In the genomic region with DNA sequence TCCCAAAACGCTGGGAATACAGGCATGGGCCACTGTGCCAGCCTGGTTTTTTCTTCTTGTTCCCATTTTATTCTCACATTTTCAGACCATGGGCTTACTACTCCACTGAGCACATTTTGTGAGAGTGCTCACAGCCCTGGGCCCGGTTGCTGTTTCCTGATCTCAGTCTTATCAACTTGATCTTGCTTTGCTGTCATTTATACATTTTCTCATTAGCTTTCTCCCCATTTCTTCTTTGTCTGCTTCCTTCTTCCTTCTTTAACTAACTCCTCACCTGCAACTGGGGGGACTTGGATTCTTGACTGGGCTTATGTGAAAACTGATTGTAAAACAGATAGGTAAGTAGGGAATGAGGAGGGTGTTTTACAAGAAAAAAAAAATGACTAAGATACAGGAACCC, we compare ENCODE assay signal across 13 cellular contexts.
DNase-seq lines count a peak whose midpoint lies in the region; ATAC-seq and TF ChIP-seq lines count a peak whose summit lies in the region.
"Had no signal": no experiment of that assay in that cellular context is flagged by ENCODE, and none has a peak within 500 bp of the region (broad histone marks: within the 10 kb centered on the region; RNA-seq: fewer than 3 reads in every experiment).

No MANE protein-coding gene starts in this region.

- ATAC-seq in GM21360 (IDR thresholded peaks at IDR 0.05; ENCODE audit: unreplicated experiment) (no peak), GM19035 (IDR thresholded peaks at IDR 0.05; ENCODE audit: unreplicated experiment) (no peak)
- ATAC-seq: WTC11 had no signal

- CTCF ChIA-PET in activated naive CD4-positive, alpha-beta T cell treated with anti-CD3 and anti-CD28 coated beads, Interleukin-2, amount 10 ng/mL, durations not matched to agents 7 days and 5 days (lab: Charles Lee) = interaction anchor here (0.7 to 9.6 kb wide), 3 partner anchors 10 to 18 kb away, joined by 3 to 103 read pairs (median 3); no protein-coding TSS in a partner anchor
- CTCF ChIA-PET in activated CD4-positive, alpha-beta memory T cell treated with anti-CD3 and anti-CD28 coated beads for 36 hours (lab: Charles Lee) = interaction anchor here (1.8 to 7.6 kb wide), 2 partner anchors 8 to 19 kb away, joined by 4 to 64 read pairs; no protein-coding TSS in a partner anchor

- peaks cover 42% of the 10 kb centered on the region for H3K4me1 Mint-ChIP-seq in activated naive CD4-positive, alpha-beta T cell treated with anti-CD3 and anti-CD28 coated beads, Interleukin-2, amount 10 ng/mL, durations not matched to agents 7 days and 5 days
- H3K4me1 Mint-ChIP-seq in activated CD4-positive, alpha-beta memory T cell treated with anti-CD3 and anti-CD28 coated beads for 36 hours (ENCODE audit: low read depth) = peaks cover 43% of the 10 kb centered on the region

- H3K27me3 Mint-ChIP-seq in activated naive CD4-positive, alpha-beta T cell treated with anti-CD3 and anti-CD28 coated beads, Interleukin-2, amount 10 ng/mL, durations not matched to agents 7 days and 5 days = no peaks in the 10 kb centered on the region
- H3K27me3 Mint-ChIP-seq in activated CD4-positive, alpha-beta memory T cell treated with anti-CD3 and anti-CD28 coated beads for 36 hours = no peaks in the 10 kb centered on the region

- H3K9me2 ChIP-seq in hepatocyte (replicated peaks; ENCODE audit: insufficient read depth) = no peaks in the 10 kb centered on the region

- 55% methylated on average over 2 of the region's 2 CpGs for WGBS in hepatocyte (ENCODE audit: low lambda C conversion rate, missing lambda C conversion rate)
- 42 to 61% (median 43%) methylated on average over 2 of the region's 2 CpGs for WGBS in spleen, 5 donors

- no peaks in the 10 kb centered on the region for H3K9me3 ChIP-seq in hepatocyte (ENCODE audit: low read depth)
- no peaks in the 10 kb centered on the region for H3K9me3 ChIP-seq in spleen
- H3K9me3 ChIP-seq: Peyer's patch had no signal

- H2AFZ ChIP-seq in hepatocyte = no peak overlapping the region
- H2AFZ ChIP-seq: GM23248 had no signal

- TF ChIP-seq CTCF in hepatocyte (IDR thresholded peaks at IDR 0.05; ENCODE audit: poor library complexity) (no peak), spleen (IDR thresholded peaks at IDR 0.05 in 8 of 11, conservative IDR thresholded peaks at IDR 0.05 in 3 of 11) (no peak)

- no peaks in the 10 kb centered on the region for H3K79me2 ChIP-seq in hepatocyte

- H3K9me3 Mint-ChIP-seq in activated naive CD4-positive, alpha-beta T cell treated with anti-CD3 and anti-CD28 coated beads, Interleukin-2, amount 10 ng/mL, durations not matched to agents 7 days and 5 days = no peaks in the 10 kb centered on the region
- no peaks in the 10 kb centered on the region for H3K9me3 Mint-ChIP-seq in activated CD4-positive, alpha-beta memory T cell treated with anti-CD3 and anti-CD28 coated beads for 36 hours
- H3K9me3 Mint-ChIP-seq: WTC11 had no signal

- H3K36me3 Mint-ChIP-seq in activated naive CD4-positive, alpha-beta T cell treated with anti-CD3 and anti-CD28 coated beads, Interleukin-2, amount 10 ng/mL, durations not matched to agents 7 days and 5 days = peaks cover 24% of the 10 kb centered on the region
- peaks cover 11% of the 10 kb centered on the region for H3K36me3 Mint-ChIP-seq in activated CD4-positive, alpha-beta memory T cell treated with anti-CD3 and anti-CD28 coated beads for 36 hours
- H3K36me3 Mint-ChIP-seq: WTC11 had no signal

- H3K27me3 ChIP-seq in hepatocyte (no peaks in the 10 kb centered on the region), spleen (replicated peaks in 1 of 7) (no peaks in the 10 kb centered on the region)
- H3K27me3 ChIP-seq: cardiac muscle cell, Peyer's patch had no signal

- H3K4me3 ChIP-seq in hepatocyte (no peak overlapping the region), spleen (no peak overlapping the region)
- H3K4me3 ChIP-seq: cardiac muscle cell, GM23248, Peyer's patch had no signal

- H3K4me1 ChIP-seq in hepatocyte (ENCODE audit: insufficient read depth) (peaks cover 29% of the 10 kb centered on the region), spleen (no peaks in the 10 kb centered on the region)
- H3K4me1 ChIP-seq: Peyer's patch had no signal

- H3K4me2 ChIP-seq in hepatocyte = no peak overlapping the region

- in situ Hi-C loops in KBM-7 (cut with MboI; ENCODE audit: low pct_unique_long_range_greater_than_20kb, low sequenced_read_pairs) = no loop called here

- H3K27ac ChIP-seq in hepatocyte = peak overlapping the region; percentile 92
- H3K27ac ChIP-seq in spleen = peak overlapping the region in 3 of 8 donors; percentile 2 to 42 (median 31)
- H3K27ac ChIP-seq: cardiac muscle cell, GM23248, Peyer's patch had no signal

- no peaks in the 10 kb centered on the region for H3K36me3 ChIP-seq in hepatocyte (replicated peaks; ENCODE audit: insufficient read depth, low read depth)
- peaks cover 0 to 36% (median 0%) of the 10 kb centered on the region in 6 donors for H3K36me3 ChIP-seq in spleen
- H3K36me3 ChIP-seq: cardiac muscle cell, Peyer's patch had no signal

- H3K4me3 Mint-ChIP-seq in activated naive CD4-positive, alpha-beta T cell treated with anti-CD3 and anti-CD28 coated beads, Interleukin-2, amount 10 ng/mL, durations not matched to agents 7 days and 5 days = no peak overlapping the region
- no peak overlapping the region for H3K4me3 Mint-ChIP-seq in activated CD4-positive, alpha-beta memory T cell treated with anti-CD3 and anti-CD28 coated beads for 36 hours
- H3K4me3 Mint-ChIP-seq: WTC11 had no signal

- peak; percentile 61 for DNase-seq in activated naive CD4-positive, alpha-beta T cell treated with anti-CD3 and anti-CD28 coated beads, Interleukin-2, amount 10 ng/mL, durations not matched to agents 7 days and 5 days
- DNase-seq in activated naive CD4-positive, alpha-beta T cell (lab: John Stamatoyannopoulos, UW) = no peak
- peak; percentile 48 for DNase-seq in activated CD4-positive, alpha-beta memory T cell treated with anti-CD3 and anti-CD28 coated beads for 36 hours
- DNase-seq in hepatocyte (ENCODE audit: low spot score) (no peak), spleen (peak; percentile 38), KBM-7 (no peak)
- DNase-seq: GM23248, Peyer's patch had no signal

- no peaks in the 10 kb centered on the region for H4K20me1 ChIP-seq in hepatocyte (ENCODE audit: insufficient read depth, poor library complexity, severe bottlenecking)

- no peak for TF ChIP-seq POLR2A in spleen (IDR thresholded peaks at IDR 0.05)

- intact Hi-C loops in activated CD4-positive, alpha-beta memory T cell treated with anti-CD3 and anti-CD28 coated beads for 36 hours (cut with micrococcal nuclease) = loop anchor here (1.0 kb wide), 1 partner anchor 8 kb away; no protein-coding TSS in a partner anchor
- intact Hi-C loops in spleen (cut with DNase I; ENCODE audit: low total_unique reads) = no loop called here

- POLR2A ChIA-PET in activated CD4-positive, alpha-beta memory T cell treated with anti-CD3 and anti-CD28 coated beads for 36 hours (lab: Charles Lee) = interaction anchor here (0.6 to 1.5 kb wide), 4 partner anchors 10 to 118 kb away, joined by 3 to 4 read pairs (median 4); no protein-coding TSS in a partner anchor

- H3K27ac Mint-ChIP-seq in activated naive CD4-positive, alpha-beta T cell treated with anti-CD3 and anti-CD28 coated beads, Interleukin-2, amount 10 ng/mL, durations not matched to agents 7 days and 5 days = no peak overlapping the region
- no peak overlapping the region for H3K27ac Mint-ChIP-seq in activated CD4-positive, alpha-beta memory T cell treated with anti-CD3 and anti-CD28 coated beads for 36 hours
- H3K27ac Mint-ChIP-seq: progenitor cell of endocrine pancreas, WTC11 had no signal

Comparison
In these comparisons a context has a peak if more than half of its experiments do, and no peak if none do; other contexts are left out.
1. DNase-seq: peak in activated naive CD4-positive, alpha-beta T cell treated with anti-CD3 and anti-CD28 coated beads, Interleukin-2, amount 10 ng/mL, durations not matched to agents 7 days and 5 days (single experiment), activated CD4-positive, alpha-beta memory T cell treated with anti-CD3 and anti-CD28 coated beads for 36 hours (single experiment) and spleen (single experiment); none in activated naive CD4-positive, alpha-beta T cell (0 of 4), hepatocyte (single experiment) and KBM-7 (single experiment).